ENCODE assay signal across 8 cellular contexts in genomic region chr14:104678346-104678745, GRCh38. TPM values are rescaled to one million over a fixed set of nuclear protein-coding genes. Genes with fewer than 3 reads are reported as not detected.
DNase-seq lines count a peak whose midpoint lies in the region; ATAC-seq and TF ChIP-seq lines count a peak whose summit lies in the region.

No MANE protein-coding gene starts in this region.

- no peak for DNase-seq in activated T-cell treated with anti-CD3 and anti-CD28 coated beads, Interleukin-2, amount 50 U/mL, for 72 hours
- no peak for DNase-seq in right atrium auricular region (ENCODE audit: low spot score)
- no peak for DNase-seq in stimulated activated naive B cell treated with anti-CD40 and anti-IgM and Interleukin-4, amounts not matched to agents 10 μg/mL and 1 μg/mL and 100 μg/mL, for 72 hours
- DNase-seq in GM20000 (ENCODE audit: low spot score), result no peak
- no peak for DNase-seq in NOMO-1 (lab: John Stamatoyannopoulos, UW; ENCODE audit: unreplicated experiment in 2 of 2)

- no peaks in the 10 kb centered on the region for H3K9me3 Mint-ChIP-seq in activated T-cell treated with anti-CD3 and anti-CD28 coated beads, Interleukin-2, amount 50 U/mL, for 72 hours
- H3K9me3 Mint-ChIP-seq in stimulated activated naive B cell treated with anti-CD40 and anti-IgM and Interleukin-4, amounts not matched to agents 10 μg/mL and 1 μg/mL and 100 μg/mL, for 72 hours, result peaks cover 10 to 12% of the 10 kb centered on the region in 2 donors

- H3F3A ChIP-seq in DOHH2 (ENCODE audit: control insufficient read depth, insufficient read depth), result no peaks in the 10 kb centered on the region

- H3K36me3 Mint-ChIP-seq in activated T-cell treated with anti-CD3 and anti-CD28 coated beads, Interleukin-2, amount 50 U/mL, for 72 hours (ENCODE audit: insufficient read depth in 2 of 2), result no peaks in the 10 kb centered on the region
- peaks cover 0 to 8% of the 10 kb centered on the region in 2 donors for H3K36me3 Mint-ChIP-seq in stimulated activated naive B cell treated with anti-CD40 and anti-IgM and Interleukin-4, amounts not matched to agents 10 μg/mL and 1 μg/mL and 100 μg/mL, for 72 hours

- H3K36me3 ChIP-seq in DOHH2 (ENCODE audit: control insufficient read depth, low read length) (no peaks in the 10 kb centered on the region), right atrium auricular region (no peaks in the 10 kb centered on the region)

- peaks cover 13% of the 10 kb centered on the region for H3K9me3 ChIP-seq in DOHH2 (ENCODE audit: control insufficient read depth, insufficient read depth, low read length)
- no peaks in the 10 kb centered on the region for H3K9me3 ChIP-seq in right atrium auricular region

- H3K4me1 ChIP-seq in DOHH2 (ENCODE audit: control insufficient read depth, low read length) (peaks cover 41% of the 10 kb centered on the region), right atrium auricular region (peaks cover 0 to 65% of the 10 kb centered on the region in 2 donors)

- peaks cover 30% of the 10 kb centered on the region for H3K4me1 Mint-ChIP-seq in activated T-cell treated with anti-CD3 and anti-CD28 coated beads, Interleukin-2, amount 50 U/mL, for 72 hours (ENCODE audit: low read depth)
- peaks cover 38 to 59% of the 10 kb centered on the region in 2 donors for H3K4me1 Mint-ChIP-seq in stimulated activated naive B cell treated with anti-CD40 and anti-IgM and Interleukin-4, amounts not matched to agents 10 μg/mL and 1 μg/mL and 100 μg/mL, for 72 hours

- no peaks in the 10 kb centered on the region for H3K27me3 Mint-ChIP-seq in activated T-cell treated with anti-CD3 and anti-CD28 coated beads, Interleukin-2, amount 50 U/mL, for 72 hours (ENCODE audit: low read depth)
- no peaks in the 10 kb centered on the region for H3K27me3 Mint-ChIP-seq in stimulated activated naive B cell treated with anti-CD40 and anti-IgM and Interleukin-4, amounts not matched to agents 10 μg/mL and 1 μg/mL and 100 μg/mL, for 72 hours

- H4K20me1 ChIP-seq in DOHH2 (ENCODE audit: control insufficient read depth, insufficient read depth, low read depth, low read length), result no peaks in the 10 kb centered on the region

- ATAC-seq in HG02938 (IDR thresholded peaks at IDR 0.05; ENCODE audit: unreplicated experiment) (peak; percentile 9), HG03097 (IDR thresholded peaks at IDR 0.05; ENCODE audit: low FRiP score, unreplicated experiment) (no peak)
- no peak for ATAC-seq in activated T-cell treated with anti-CD3 and anti-CD28 coated beads, Interleukin-2, amount 50 U/mL, for 72 hours (replicated peaks in 1 of 2)
- peak in 1 of 2 donors; percentile 3 for ATAC-seq in stimulated activated naive B cell treated with anti-CD40 and anti-IgM and Interleukin-4, amounts not matched to agents 10 μg/mL and 1 μg/mL and 100 μg/mL, for 72 hours (replicated peaks)

- no peaks in the 10 kb centered on the region for H3K79me2 ChIP-seq in DOHH2 (ENCODE audit: control insufficient read depth, low read length)

- H3K9me2 ChIP-seq in DOHH2 (replicated peaks; ENCODE audit: control insufficient read depth, low read length), result no peaks in the 10 kb centered on the region

- peak overlapping the region; percentile 51 for H3K27ac ChIP-seq in DOHH2 (ENCODE audit: low read depth, low read length)
- H3K27ac ChIP-seq in right atrium auricular region, result peak overlapping the region; percentile 79 to 84

- H3K27me3 ChIP-seq in DOHH2 (ENCODE audit: control insufficient read depth, low read length) (no peaks in the 10 kb centered on the region), right atrium auricular region (no peaks in the 10 kb centered on the region)

- H3K27ac Mint-ChIP-seq in activated T-cell treated with anti-CD3 and anti-CD28 coated beads, Interleukin-2, amount 50 U/mL, for 72 hours, result no peak overlapping the region
- H3K27ac Mint-ChIP-seq in stimulated activated naive B cell treated with anti-CD40 and anti-IgM and Interleukin-4, amounts not matched to agents 10 μg/mL and 1 μg/mL and 100 μg/mL, for 72 hours, result peak overlapping the region; percentile 96

- H3K4me3 Mint-ChIP-seq in activated T-cell treated with anti-CD3 and anti-CD28 coated beads, Interleukin-2, amount 50 U/mL, for 72 hours, result peak overlapping the region; percentile 85
- H3K4me3 Mint-ChIP-seq in stimulated activated naive B cell treated with anti-CD40 and anti-IgM and Interleukin-4, amounts not matched to agents 10 μg/mL and 1 μg/mL and 100 μg/mL, for 72 hours, result peak overlapping the region; percentile 87 to 91

- H3K4me3 ChIP-seq in DOHH2 (ENCODE audit: low read length), result peak overlapping the region; percentile 86
- peak overlapping the region; percentile 49 to 57 for H3K4me3 ChIP-seq in right atrium auricular region

- H3K4me2 ChIP-seq in DOHH2 (ENCODE audit: low read length), result peak overlapping the region; percentile 81

- no peak for TF ChIP-seq CTCF in DOHH2 (IDR thresholded peaks at IDR 0.05; ENCODE audit: low read depth, low read length, poor library complexity, severe bottlenecking)
- no peak for TF ChIP-seq CTCF in right atrium auricular region (IDR thresholded peaks at IDR 0.05)
- TF ChIP-seq CTCF in GM20000 (IDR thresholded peaks at IDR 0.05; ENCODE audit: extremely low read depth, missing control alignments), result no peak

RNA-seq across cellular contexts. Expression of gene INF2, which starts 11.1 kb away (rescaled TPM):
- 10 to 100 TPM; 37.6 to 38.8 TPM for total RNA-seq in activated T-cell treated with anti-CD3 and anti-CD28 coated beads, Interleukin-2, amount 50 U/mL, for 72 hours
- 10 to 100 TPM; 21.9 to 43.5 TPM for total RNA-seq in right atrium auricular region

RNA-seq across cellular contexts. Expression of gene ADSS1, which starts 45.7 kb away (rescaled TPM):
- 1 to 10 TPM; 4.6 to 6.1 TPM for total RNA-seq in activated T-cell treated with anti-CD3 and anti-CD28 coated beads, Interleukin-2, amount 50 U/mL, for 72 hours
- total RNA-seq in right atrium auricular region, result 100 to 1,000 TPM; 113 to 158 TPM

Comparison
In these comparisons a context has a peak if more than half of its experiments do, and no peak if none do; other contexts are left out.
1. RNA of gene ADSS1, which starts 45.7 kb away (total RNA-seq): 113 to 158 TPM in right atrium auricular region; 4.6 to 6.1 TPM in activated T-cell treated with anti-CD3 and anti-CD28 coated beads, Interleukin-2, amount 50 U/mL, for 72 hours; every median in the first group is over 10 times any median in the second.